8 cellular contexts compared by ENCODE assay signal in genomic region chr10:23439920-23440875, GRCh38. TPM values are rescaled to one million over a fixed set of nuclear protein-coding genes. Genes with fewer than 3 reads are reported as not detected.
DNase-seq lines count a peak whose midpoint lies in the region; ATAC-seq and TF ChIP-seq lines count a peak whose summit lies in the region.

No MANE protein-coding gene starts in this region.

- peaks cover 12% of the 10 kb centered on the region for H3F3A ChIP-seq in neural progenitor cell (ENCODE audit: low read depth)

- ATAC-seq in activated T-helper 17 cell treated with anti-CD3 and anti-CD28 coated beads, Interleukin-2, amount 50 U/mL, for 72 hours (replicated peaks), result peak; percentile 43
- ATAC-seq in upper lobe of left lung (ENCODE audit: low FRiP score in 2 of 2), result peak in 1 of 2 donors; percentile 12

- POLR2A ChIA-PET in HEK293 (lab: Yijun Ruan, JAX), result interaction anchor here (0.7 to 1.2 kb wide), 3 partner anchors 34 to 96 kb away, joined by 3 to 5 read pairs (median 3); partner anchors contain the start of gene C10orf67

- no peak for TF ChIP-seq POLR2A in upper lobe of left lung (IDR thresholded peaks at IDR 0.05)

- H2AFZ ChIP-seq in neural progenitor cell (replicated peaks), result peak overlapping the region; percentile 54

- H3K27me3 ChIP-seq in neural progenitor cell (peaks cover 20% of the 10 kb centered on the region), upper lobe of left lung (no peaks in the 10 kb centered on the region)

- peak overlapping the region; percentile 73 for H3K4me3 ChIP-seq in GM12864 (ENCODE audit: low read depth, low read length)
- H3K4me3 ChIP-seq in HEK293 (ENCODE audit: low read depth, low read length), result peak overlapping the region; percentile 71
- H3K4me3 ChIP-seq in fibroblast of the aortic adventitia (ENCODE audit: low read depth, low read length), result peak overlapping the region; percentile 85
- peak overlapping the region; percentile 95 for H3K4me3 ChIP-seq in neural progenitor cell
- H3K4me3 ChIP-seq in upper lobe of left lung, result peak overlapping the region; percentile 73 to 85 (median 82)

- peak overlapping the region; percentile 42 for H3K9ac ChIP-seq in neural progenitor cell

- peak overlapping the region; percentile 92 for H3K27ac Mint-ChIP-seq in activated T-helper 17 cell treated with anti-CD3 and anti-CD28 coated beads, Interleukin-2, amount 50 U/mL, for 72 hours
- H3K27ac Mint-ChIP-seq in neural progenitor cell, result no peak overlapping the region

- H4K20me1 ChIP-seq in neural progenitor cell (ENCODE audit: low read depth), result peaks cover 12% of the 10 kb centered on the region

- TF ChIP-seq CTCF in GM12864 (IDR thresholded peaks at IDR 0.05; ENCODE audit: low read depth, low read length, missing control alignments) (no peak), HEK293 (tag by site-specific recombination; IDR thresholded peaks at IDR 0.05) (no peak), fibroblast of the aortic adventitia (IDR thresholded peaks at IDR 0.05; ENCODE audit: insufficient read depth, low read length) (no peak), neural progenitor cell (IDR thresholded peaks at IDR 0.05) (no peak), upper lobe of left lung (IDR thresholded peaks at IDR 0.05) (no peak)

- DNase-seq in GM12864 (ENCODE audit: low read depth) (no peak), NAMALWA (ENCODE audit: low spot score) (peak; percentile 57), fibroblast of the aortic adventitia (ENCODE audit: low read depth) (peak; percentile 49), neural progenitor cell (ENCODE audit: low spot score) (peak; percentile 57), upper lobe of left lung (peak; percentile 30 to 50), SIG-M5 treated with dmso at 0.1 percent for 504 hours (lab: John Stamatoyannopoulos, UW; ENCODE audit: unreplicated experiment) (no peak)

- H3K27me3 Mint-ChIP-seq in activated T-helper 17 cell treated with anti-CD3 and anti-CD28 coated beads, Interleukin-2, amount 50 U/mL, for 72 hours, result no peaks in the 10 kb centered on the region
- peaks cover 12% of the 10 kb centered on the region for H3K27me3 Mint-ChIP-seq in neural progenitor cell (ENCODE audit: insufficient read depth, low read depth)

- peaks cover 20% of the 10 kb centered on the region for H3K4me1 Mint-ChIP-seq in activated T-helper 17 cell treated with anti-CD3 and anti-CD28 coated beads, Interleukin-2, amount 50 U/mL, for 72 hours
- H3K4me1 Mint-ChIP-seq in neural progenitor cell, result peaks cover 36% of the 10 kb centered on the region

- peak overlapping the region; percentile 95 for H3K4me3 Mint-ChIP-seq in activated T-helper 17 cell treated with anti-CD3 and anti-CD28 coated beads, Interleukin-2, amount 50 U/mL, for 72 hours
- peak overlapping the region; percentile 92 for H3K4me3 Mint-ChIP-seq in neural progenitor cell

- H3K79me2 ChIP-seq in neural progenitor cell (ENCODE audit: low read depth), result no peaks in the 10 kb centered on the region

- no peak for TF ChIP-seq EP300 in upper lobe of left lung (IDR thresholded peaks at IDR 0.05)

- 4 to 9% methylated on average over 8 to 41 of the region's 79 CpGs for WGBS in upper lobe of left lung, 2 donors

- H3K36me3 ChIP-seq in HEK293 (ENCODE audit: control insufficient read depth in 2 of 2, insufficient read depth in 1 of 2, low read length in 2 of 2), result peaks cover 4 to 10% of the 10 kb centered on the region in 2 experiments; a peak in 2 of 3 replicates
- H3K36me3 ChIP-seq in neural progenitor cell, result no peaks in the 10 kb centered on the region
- peaks cover 0 to 9% (median 0%) of the 10 kb centered on the region in 4 donors for H3K36me3 ChIP-seq in upper lobe of left lung

- peak overlapping the region; percentile 96 for H3K4me2 ChIP-seq in neural progenitor cell

- peak overlapping the region; percentile 92 for H3K27ac ChIP-seq in HEK293 (ENCODE audit: extremely low read depth, low read depth, low read length)
- no peak overlapping the region for H3K27ac ChIP-seq in neural progenitor cell
- peak overlapping the region; percentile 91 to 98 (median 97) for H3K27ac ChIP-seq in upper lobe of left lung

- H3K4me1 ChIP-seq in HEK293 (ENCODE audit: control insufficient read depth, insufficient read depth, low read length), result peaks cover 7% of the 10 kb centered on the region; the same call in 1 of the 2 replicates
- H3K4me1 ChIP-seq in neural progenitor cell, result peaks cover 12% of the 10 kb centered on the region
- peaks cover 23 to 30% (median 26%) of the 10 kb centered on the region in 4 donors for H3K4me1 ChIP-seq in upper lobe of left lung

- H3K36me3 Mint-ChIP-seq in activated T-helper 17 cell treated with anti-CD3 and anti-CD28 coated beads, Interleukin-2, amount 50 U/mL, for 72 hours (ENCODE audit: low read depth), result peaks cover 45% of the 10 kb centered on the region
- H3K36me3 Mint-ChIP-seq in neural progenitor cell, result no peaks in the 10 kb centered on the region

- CTCF ChIA-PET in HEK293 (lab: Yijun Ruan, JAX), result interaction anchor here (0.6 to 1.2 kb wide), 3 partner anchors 10 to 86 kb away, joined by 3 to 5 read pairs (median 3); no protein-coding TSS in a partner anchor

- no peaks in the 10 kb centered on the region for H3K9me3 ChIP-seq in HEK293 (ENCODE audit: control insufficient read depth, insufficient read depth, low read depth, low read length)
- no peaks in the 10 kb centered on the region for H3K9me3 ChIP-seq in neural progenitor cell (ENCODE audit: low read depth)
- no peaks in the 10 kb centered on the region for H3K9me3 ChIP-seq in upper lobe of left lung

- H3K9me3 Mint-ChIP-seq in activated T-helper 17 cell treated with anti-CD3 and anti-CD28 coated beads, Interleukin-2, amount 50 U/mL, for 72 hours, result no peaks in the 10 kb centered on the region
- no peaks in the 10 kb centered on the region for H3K9me3 Mint-ChIP-seq in neural progenitor cell

TF ChIP-seq in HEK293, 187 proteins besides CTCF, POLR2A, EP300 and RAD21 (continues in another document):
- no peak for TF ChIP-seq ZSCAN16 (tag by site-specific recombination; IDR thresholded peaks at IDR 0.05)
- no peak for TF ChIP-seq ZNF837 (tag by site-specific recombination; IDR thresholded peaks at IDR 0.05)
- TF ChIP-seq ZNF184 (tag by site-specific recombination; IDR thresholded peaks at IDR 0.05), result no peak
- no peak for TF ChIP-seq ZNF423 (tag by site-specific recombination; IDR thresholded peaks at IDR 0.05)
- TF ChIP-seq ZEB2 (tag by site-specific recombination; IDR thresholded peaks at IDR 0.05), result no peak; the same call in none of the 2 replicates
- 0 out of 2 replicates have a peak, but pooled peaks have one; percentile 7 for TF ChIP-seq ZNF629 (tag by site-specific recombination; IDR thresholded peaks at IDR 0.05)
- TF ChIP-seq ZBTB26 (tag by site-specific recombination; optimal IDR thresholded peaks at IDR 0.05), result peak; percentile 65
- TF ChIP-seq FEZF1 (tag by site-specific recombination; IDR thresholded peaks at IDR 0.05), result no peak
- TF ChIP-seq ZBTB21 (tag by site-specific recombination; IDR thresholded peaks at IDR 0.05), result no peak
- TF ChIP-seq ZNF398 (tag by site-specific recombination; IDR thresholded peaks at IDR 0.05), result no peak
- TF ChIP-seq YY1 (tag by site-specific recombination; IDR thresholded peaks at IDR 0.05), result no peak
- TF ChIP-seq ZNF791 (tag by site-specific recombination; IDR thresholded peaks at IDR 0.05), result no peak
- no peak for TF ChIP-seq MEIS1 (CRISPR knock-in tag; IDR thresholded peaks at IDR 0.05; ENCODE audit: borderline replicate concordance)
- no peak for TF ChIP-seq ZNF16 (tag by site-specific recombination; IDR thresholded peaks at IDR 0.05; ENCODE audit: low read depth)
- TF ChIP-seq ZNF777 (tag by site-specific recombination; IDR thresholded peaks at IDR 0.05; ENCODE audit: borderline replicate concordance), result no peak
- no peak for TF ChIP-seq ZNF596 (tag by site-specific recombination; IDR thresholded peaks at IDR 0.05)

RNA-seq across cellular contexts. Expression of gene OTUD1, which starts 1.3 kb away (rescaled TPM):
- 10 to 100 TPM; 11.5 to 13.1 TPM for total RNA-seq in activated T-helper 17 cell treated with anti-CD3 and anti-CD28 coated beads, Interleukin-2, amount 50 U/mL, for 72 hours
- total RNA-seq in fibroblast of the aortic adventitia (ENCODE audit: low replicate concordance) (6.1 and 8.0 TPM in 2 replicates), neural progenitor cell (ENCODE audit: low replicate concordance) (5.4 and 7.9 TPM in 2 replicates), upper lobe of left lung (10 to 100 TPM; 12.6 to 46.1 (median 35.3) TPM)

Comparison
In these comparisons a context has a peak if more than half of its experiments do, and no peak if none do; other contexts are left out.
1. DNase-seq: peak in NAMALWA (single experiment), fibroblast of the aortic adventitia (single experiment), neural progenitor cell (single experiment) and upper lobe of left lung (2 of 2); none in GM12864 (single experiment) and SIG-M5 treated with dmso at 0.1 percent for 504 hours (single experiment).
2. Peak in every context shown above with its lines, with median percentiles within 50 percentile points of each other: H3K4me3 ChIP-seq.